ENCODE assay signal across 19 cellular contexts in the genomic region with DNA sequence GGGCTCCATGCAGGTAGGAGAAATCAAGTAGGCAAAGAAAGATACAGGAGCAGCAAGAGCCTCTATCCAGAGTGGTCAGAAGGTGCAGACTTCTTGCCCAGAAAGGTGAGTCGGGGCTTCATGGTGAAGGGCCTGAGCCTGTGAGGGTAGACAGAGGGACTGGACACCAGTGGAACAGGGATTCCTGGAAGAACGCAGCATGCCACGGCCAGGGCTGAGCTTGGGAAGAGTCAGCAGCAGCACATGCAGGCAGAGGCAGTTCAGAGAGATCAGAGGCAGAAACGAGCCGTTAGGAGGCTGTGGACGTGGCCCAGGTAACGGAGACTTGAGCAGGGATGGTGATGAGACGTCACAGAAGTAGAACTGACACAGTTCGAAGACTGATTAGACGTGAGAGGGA.
DNase-seq lines count a peak whose midpoint lies in the region; ATAC-seq and TF ChIP-seq lines count a peak whose summit lies in the region.
"Had no signal": no experiment of that assay in that cellular context is flagged by ENCODE, and none has a peak within 500 bp of the region (broad histone marks: within the 10 kb centered on the region; RNA-seq: fewer than 3 reads in every experiment).

No MANE protein-coding gene starts in this region.

- H3K4me3 ChIP-seq in BLaER1, result no peak overlapping the region
- no peak overlapping the region for H3K4me3 ChIP-seq in mucosa of rectum (ENCODE audit: low read length in 2 of 2)
- H3K4me3 ChIP-seq in spleen, result no peak overlapping the region
- H3K4me3 ChIP-seq: skin epidermis, tibial artery had no signal

- H3K9me3 ChIP-seq in BLaER1 (peaks cover 42% of the 10 kb centered on the region), mucosa of rectum (ENCODE audit: control insufficient read depth in 2 of 2, low read length in 2 of 2) (no peaks in the 10 kb centered on the region), spleen (peaks cover 0 to 36% (median 15%) of the 10 kb centered on the region in 8 donors)
- H3K9me3 ChIP-seq: SK-N-SH had no signal

- DNase-seq in spleen, result peak; percentile 62
- no peak for DNase-seq in NCI-H345 (lab: John Stamatoyannopoulos, UW)
- DNase-seq in NCI-H1436 (lab: John Stamatoyannopoulos, UW), result no peak
- DNase-seq: activated CD4-positive, alpha-beta T cell treated with anti-CD3 and anti-CD28 coated beads, Interleukin-2, amount 10 ng/mL, durations not matched to agents 24 days and 14 days; activated T-cell treated with anti-CD3 and anti-CD28 coated beads, Interleukin-2, amount 50 U/mL, for 1 hour; EL; Kasumi-1; midbrain; NCI-H1105 treated with DMSO at 0.1 percent for 48 hours; PC-9; SK-N-SH had no signal

- no peak for TF ChIP-seq CTCF in spleen (IDR thresholded peaks at IDR 0.05 in 8 of 11, conservative IDR thresholded peaks at IDR 0.05 in 3 of 11)

- intact Hi-C loops in spleen (cut with DNase I; ENCODE audit: low total_unique reads), result no loop called here

- ATAC-seq in GM18502 (IDR thresholded peaks at IDR 0.05; ENCODE audit: poor library complexity, unreplicated experiment) (no peak), HG02938 (IDR thresholded peaks at IDR 0.05; ENCODE audit: unreplicated experiment) (no peak)
- ATAC-seq: HCT116 had no signal

- H3K27ac ChIP-seq in BLaER1, result peak overlapping the region; percentile 87
- peak overlapping the region; percentile 67 for H3K27ac ChIP-seq in angular gyrus (ENCODE audit: low read depth, low read length)
- peak overlapping the region; percentile 64 to 75 for H3K27ac ChIP-seq in mucosa of rectum (ENCODE audit: low read depth in 2 of 2, low read length in 2 of 2)
- H3K27ac ChIP-seq in spleen, result no peak overlapping the region
- H3K27ac ChIP-seq: tibial artery had no signal

- H3K9ac ChIP-seq in BLaER1, result peak overlapping the region; percentile 71
- H3K9ac ChIP-seq in mucosa of rectum (ENCODE audit: low read depth in 1 of 2, low read length in 2 of 2), result peak overlapping the region in 1 of 2 donors; percentile 22
- H3K9ac ChIP-seq: SK-N-SH had no signal

- 85 to 92% (median 87%) methylated on average over 10 of the region's 10 CpGs for WGBS in spleen, 5 donors

- peak overlapping the region; percentile 90 for H3K4me2 ChIP-seq in BLaER1
- H3K4me2 ChIP-seq: SK-N-SH had no signal

- H3K4me1 ChIP-seq in BLaER1 (peaks cover 72% of the 10 kb centered on the region), mucosa of rectum (ENCODE audit: control insufficient read depth in 2 of 2, insufficient read depth in 2 of 2, low read length in 2 of 2) (peaks cover 0 to 11% of the 10 kb centered on the region in 2 donors), spleen (peaks cover 0 to 37% (median 4%) of the 10 kb centered on the region in 6 donors)

- TF ChIP-seq POLR2A in spleen (IDR thresholded peaks at IDR 0.05), result no peak

- H3K27me3 ChIP-seq in BLaER1 (no peaks in the 10 kb centered on the region), mucosa of rectum (ENCODE audit: control insufficient read depth in 2 of 2, insufficient read depth in 2 of 2, low read length in 2 of 2) (no peaks in the 10 kb centered on the region), spleen (replicated peaks in 1 of 7) (peaks cover 0 to 30% (median 0%) of the 10 kb centered on the region in 7 donors)
- H3K27me3 ChIP-seq: tibial artery had no signal

- H4K20me1 ChIP-seq in BLaER1, result no peaks in the 10 kb centered on the region

- H3K36me3 ChIP-seq in BLaER1 (no peaks in the 10 kb centered on the region), mucosa of rectum (ENCODE audit: control insufficient read depth in 2 of 2, insufficient read depth in 2 of 2, low read length in 2 of 2) (no peaks in the 10 kb centered on the region), spleen (no peaks in the 10 kb centered on the region)
- H3K36me3 ChIP-seq: tibial artery had no signal

Comparison
In these comparisons a context has a peak if more than half of its experiments do, and no peak if none do; other contexts are left out.
1. H3K27ac ChIP-seq: peak in BLaER1 (single experiment), angular gyrus (single experiment) and mucosa of rectum (2 of 2); none in spleen (0 of 8).